16 cellular contexts compared by ENCODE assay signal in the genomic region with DNA sequence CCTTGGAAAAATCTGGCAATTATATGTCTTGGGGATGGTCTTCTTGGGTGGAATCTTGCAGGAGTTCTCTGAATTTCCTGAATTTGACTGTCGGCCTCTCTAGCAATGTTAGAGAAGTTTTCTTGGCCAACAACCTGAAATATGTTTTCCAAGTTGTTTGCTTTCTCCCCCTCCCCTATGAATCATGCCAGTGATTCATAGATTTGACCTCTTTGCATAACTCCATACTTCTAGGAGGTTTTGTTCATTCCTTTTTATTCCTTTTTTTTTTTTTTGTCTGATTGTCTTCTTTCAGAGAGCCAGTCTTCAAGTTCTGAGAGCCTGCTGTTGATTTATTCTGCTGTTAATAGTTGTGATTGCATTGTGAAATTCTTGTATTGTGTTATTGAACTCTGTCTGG. TPM values are rescaled to one million over a fixed set of nuclear protein-coding genes. Genes with fewer than 3 reads are reported as not detected.
A peak's percentile ranks its signal among the peaks of the same experiment; 100 is the strongest.
DNase-seq lines count a peak whose midpoint lies in the region; ATAC-seq, FAIRE-seq and TF ChIP-seq lines count a peak whose summit lies in the region.
"Had no signal": no experiment of that assay in that cellular context is flagged by ENCODE, and none has a peak within 500 bp of the region (broad histone marks: within the 10 kb centered on the region; RNA-seq: fewer than 3 reads in every experiment).

No MANE protein-coding gene starts in this region.

- peak overlapping the region; percentile 57 for H3K27ac ChIP-seq in RWPE1
- H3K27ac ChIP-seq: 22Rv1, tibial nerve had no signal

- no peak overlapping the region for H3K4me3 Mint-ChIP-seq in natural killer cell
- H3K4me3 Mint-ChIP-seq: activated T-cell treated with anti-CD3 and anti-CD28 coated beads, Interleukin-2, amount 50 U/mL, for 72 hours had no signal

- CTCF ChIA-PET in RWPE1 (lab: Yijun Ruan, JAX), result interaction anchor here (0.7 kb wide), 1 partner anchor 33 kb away, joined by 5 read pairs; no protein-coding TSS in a partner anchor

- no peak overlapping the region for H3K27ac Mint-ChIP-seq in natural killer cell
- H3K27ac Mint-ChIP-seq: activated T-cell treated with anti-CD3 and anti-CD28 coated beads, Interleukin-2, amount 50 U/mL, for 72 hours had no signal

- no peaks in the 10 kb centered on the region for H3K27me3 Mint-ChIP-seq in natural killer cell (ENCODE audit: low read depth in 2 of 2)

- H3K36me3 Mint-ChIP-seq in natural killer cell, result no peaks in the 10 kb centered on the region

- TF ChIP-seq CTCF in RWPE1 (conservative IDR thresholded peaks at IDR 0.05; ENCODE audit: low read depth) (no peak), fibroblast of mammary gland (conservative IDR thresholded peaks at IDR 0.05; ENCODE audit: control insufficient read depth, insufficient read depth, low read depth, low read length) (no peak), natural killer cell (IDR thresholded peaks at IDR 0.05) (no peak)

- intact Hi-C loops in natural killer cell (cut with micrococcal nuclease), result no loop called here

- FAIRE-seq in urothelium cell line (lab: Jason Lieb, UNC), result no peak
- FAIRE-seq: G401.6 had no signal

- H3K4me1 Mint-ChIP-seq in natural killer cell, result peaks cover 0 to 6% of the 10 kb centered on the region in 2 donors

- ATAC-seq in HG02840 (IDR thresholded peaks at IDR 0.05; ENCODE audit: low FRiP score, unreplicated experiment) (no peak), natural killer cell (no peak), GM21723 (IDR thresholded peaks at IDR 0.05; ENCODE audit: unreplicated experiment) (no peak)
- ATAC-seq: activated T-cell treated with anti-CD3 and anti-CD28 coated beads, Interleukin-2, amount 50 U/mL, for 72 hours had no signal

- H3K4me3 ChIP-seq in fibroblast of mammary gland (ENCODE audit: control insufficient read depth, low read depth, low read length), result no peak overlapping the region
- H3K4me3 ChIP-seq: lung, tibial nerve had no signal

- DNase-seq in DMS53 (lab: John Stamatoyannopoulos, UW) (peak; percentile 5), DMS53 treated with DMSO at 0.1 percent for 48 hours (lab: John Stamatoyannopoulos, UW; ENCODE audit: unreplicated experiment) (no peak), RWPE1 (ENCODE audit: low spot score) (peak; percentile 83), fibroblast of mammary gland (ENCODE audit: low read depth) (peak; percentile 93), urothelium cell line (ENCODE audit: low spot score) (peak; percentile 53), natural killer cell (no peak)
- DNase-seq: activated T-cell treated with anti-CD3 and anti-CD28 coated beads, Interleukin-2, amount 50 U/mL, for 72 hours; caudate nucleus; head of caudate nucleus; posterior cingulate gyrus had no signal

- POLR2A ChIA-PET in RWPE1 (lab: Yijun Ruan, JAX; ENCODE audit: low non-redundant PET), result interaction anchor here (1.0 kb wide), 1 partner anchor 57 kb away, joined by 4 read pairs; a partner anchor contains a TSS

- no peaks in the 10 kb centered on the region for H3K9me3 Mint-ChIP-seq in natural killer cell

RNA-seq across cellular contexts. Expression of a gene that starts 56.7 kb away (rescaled TPM):
- total RNA-seq in natural killer cell, result 1 to 10 TPM; 7.1 to 8.3 (median 7.9) TPM

Comparison
In these comparisons a context has a peak if more than half of its experiments do, and no peak if none do; other contexts are left out.
1. DNase-seq: peak in DMS53 (single experiment), RWPE1 (single experiment), fibroblast of mammary gland (single experiment) and urothelium cell line (single experiment); none in DMS53 treated with DMSO at 0.1 percent for 48 hours (single experiment) and natural killer cell (single experiment).